ENCODE assay signal across 23 cellular contexts in genomic region chr16:8685617-8686016, GRCh38. TPM values are rescaled to one million over a fixed set of nuclear protein-coding genes. Genes with fewer than 3 reads are reported as not detected.
DNase-seq lines count a peak whose midpoint lies in the region; ATAC-seq and TF ChIP-seq lines count a peak whose summit lies in the region.
"Had no signal": no experiment of that assay in that cellular context is flagged by ENCODE, and none has a peak within 500 bp of the region (broad histone marks: within the 10 kb centered on the region; RNA-seq: fewer than 3 reads in every experiment).

No MANE protein-coding gene starts in this region.

- H3K36me3 ChIP-seq in parathyroid adenoma (ENCODE audit: control insufficient read depth, insufficient read depth, low read length) (no peaks in the 10 kb centered on the region), upper lobe of left lung (no peaks in the 10 kb centered on the region)
- H3K36me3 ChIP-seq: adrenal gland, MG63 had no signal

- no peak for TF ChIP-seq POLR2A in upper lobe of left lung (IDR thresholded peaks at IDR 0.05)

- H3K27ac ChIP-seq in VCaP (peak overlapping the region; percentile 64), parathyroid adenoma (no peak overlapping the region), upper lobe of left lung (no peak overlapping the region)
- H3K27ac ChIP-seq: adrenal gland, KMS-11, psoas muscle, testis had no signal

- no peaks in the 10 kb centered on the region for H3K79me2 ChIP-seq in parathyroid adenoma

- H3K9ac ChIP-seq in parathyroid adenoma, result no peak overlapping the region
- H3K9ac ChIP-seq: KMS-11 had no signal

- TF ChIP-seq CTCF in VCaP (conservative IDR thresholded peaks at IDR 0.05) (no peak), parathyroid adenoma (IDR thresholded peaks at IDR 0.05) (no peak), upper lobe of left lung (IDR thresholded peaks at IDR 0.05) (no peak)

- TF ChIP-seq EP300 in upper lobe of left lung (IDR thresholded peaks at IDR 0.05), result no peak

- H3K27me3 ChIP-seq in parathyroid adenoma (ENCODE audit: control insufficient read depth, insufficient read depth, low read length) (no peaks in the 10 kb centered on the region), upper lobe of left lung (no peaks in the 10 kb centered on the region)
- H3K27me3 ChIP-seq: adrenal gland, testis had no signal

- ATAC-seq in left lobe of liver (peak; percentile 60), GM18519 (IDR thresholded peaks at IDR 0.05; ENCODE audit: low FRiP score, unreplicated experiment) (no peak), upper lobe of left lung (ENCODE audit: low FRiP score in 2 of 2) (no peak)
- ATAC-seq: activated CD4-positive, alpha-beta T cell treated with anti-CD3 and anti-CD28 coated beads for 36 hours; activated CD8-positive, alpha-beta T cell treated with anti-CD3 and anti-CD28 coated beads, Interleukin-2, amount 10 ng/mL, durations not matched to agents 7 days and 5 days; stimulated activated naive CD8-positive, alpha-beta T cell treated with anti-CD3 and anti-CD28 coated beads, Interleukin-15, Interleukin-2, amounts not matched to agents 100 U/mL and 50 U/mL, for 24 hours had no signal

- peak overlapping the region; percentile 14 for H2AFZ ChIP-seq in parathyroid adenoma

- no peak overlapping the region for H3K4me2 ChIP-seq in parathyroid adenoma (ENCODE audit: low read length)
- H3K4me2 ChIP-seq: KMS-11 had no signal

- DNase-seq in NCI-H510A treated with DMSO at 0.1 percent for 48 hours (lab: John Stamatoyannopoulos, UW) (peak; percentile 19), NCI-H510A (lab: John Stamatoyannopoulos, UW) (no peak), left lobe of liver (ENCODE audit: low spot score) (no peak), NCI-H524 (lab: John Stamatoyannopoulos, UW) (no peak), upper lobe of left lung (no peak)
- DNase-seq: 8988T; activated CD4-positive, alpha-beta T cell treated with anti-CD3 and anti-CD28 coated beads for 36 hours; activated CD8-positive, alpha-beta T cell treated with anti-CD3 and anti-CD28 coated beads, Interleukin-2, amount 10 ng/mL, durations not matched to agents 7 days and 5 days; activated naive CD4-positive, alpha-beta T cell treated with anti-CD3 and anti-CD28 coated beads, Interleukin-2, amount 10 ng/mL, durations not matched to agents 7 days and 5 days; CD4-positive, CD25-positive, alpha-beta regulatory T cell; effector CD4-positive, alpha-beta T cell; GF-D8; H7; MG63; NCI-H1417 treated with DMSO at 0.1 percent for 48 hours; psoas muscle; stimulated activated naive CD8-positive, alpha-beta T cell treated with anti-CD3 and anti-CD28 coated beads, Interleukin-15, Interleukin-2, amounts not matched to agents 100 U/mL and 50 U/mL, for 24 hours had no signal

- peaks cover 4% of the 10 kb centered on the region for H3K4me1 ChIP-seq in parathyroid adenoma
- H3K4me1 ChIP-seq in upper lobe of left lung, result no peaks in the 10 kb centered on the region
- H3K4me1 ChIP-seq: testis had no signal

- H3K9me3 ChIP-seq in parathyroid adenoma (ENCODE audit: control insufficient read depth, low read length), result no peaks in the 10 kb centered on the region
- peaks cover 9 to 13% (median 11%) of the 10 kb centered on the region in 4 donors for H3K9me3 ChIP-seq in upper lobe of left lung
- H3K9me3 ChIP-seq: adrenal gland, testis had no signal

- H3K4me3 ChIP-seq in parathyroid adenoma (ENCODE audit: low read depth, low read length) (no peak overlapping the region), upper lobe of left lung (no peak overlapping the region)
- H3K4me3 ChIP-seq: adrenal gland, MG63, psoas muscle, testis had no signal

- 59 to 62% methylated on average over 3 of the region's 3 CpGs for WGBS in upper lobe of left lung, 2 donors

RNA-seq across cellular contexts. Expression of gene ABAT, which starts 11.2 kb away (rescaled TPM):
- total RNA-seq in left lobe of liver, result 378 TPM
- 10 to 100 TPM in 2 of 6 donors, 1 to 10 TPM in 4; 4.7 to 22.0 (median 9.1) TPM for total RNA-seq in upper lobe of left lung

Comparison
In these comparisons a context has a peak if more than half of its experiments do, and no peak if none do; other contexts are left out.
1. RNA of gene ABAT, which starts 11.2 kb away (total RNA-seq): 378 TPM in left lobe of liver (single experiment); 4.7 to 22.0 TPM in upper lobe of left lung; every median in the first group is over 10 times any median in the second.